12 cellular contexts compared by ENCODE assay signal in genomic region chr16:85014311-85014710, GRCh38.
"Had no signal": no experiment of that assay in that cellular context is flagged by ENCODE, and none has a peak within 500 bp of the region (broad histone marks: within the 10 kb centered on the region; RNA-seq: fewer than 3 reads in every experiment).

No MANE protein-coding gene starts in this region.

- H3K9me3 ChIP-seq: adrenal gland, sigmoid colon, thoracic aorta had no signal

- H3K36me3 ChIP-seq: adrenal gland, sigmoid colon, thoracic aorta, WERI-Rb-1 had no signal

- H3K27me3 ChIP-seq: adrenal gland, sigmoid colon had no signal

- H3K4me3 ChIP-seq: adrenal gland, sigmoid colon, thoracic aorta had no signal

- H3K27ac ChIP-seq: adrenal gland, sigmoid colon, thoracic aorta, WERI-Rb-1 had no signal

- ATAC-seq: activated CD4-positive, alpha-beta T cell treated with anti-CD3 and anti-CD28 coated beads for 36 hours; activated CD8-positive, alpha-beta memory T cell treated with anti-CD3 and anti-CD28 coated beads, Interleukin-2, amount 10 ng/mL, durations not matched to agents 7 days and 5 days; esophagus mucosa had no signal

- DNase-seq: activated CD4-positive, alpha-beta memory T cell treated with anti-CD3 and anti-CD28 coated beads for 36 hours; activated CD4-positive, alpha-beta T cell treated with anti-CD3 and anti-CD28 coated beads for 36 hours; activated CD8-positive, alpha-beta memory T cell treated with anti-CD3 and anti-CD28 coated beads, Interleukin-2, amount 10 ng/mL, durations not matched to agents 7 days and 5 days; activated naive CD4-positive, alpha-beta T cell treated with anti-CD3 and anti-CD28 coated beads, Interleukin-2, amount 50 U/mL, for 16 hours; activated T-cell treated with anti-CD3 and anti-CD28 coated beads, Interleukin-2, amount 50 U/mL, for 1 hour; adrenal gland; mesenchymal stem cell; sigmoid colon; stimulated activated CD4-positive, alpha-beta T cell treated with anti-CD3 and anti-CD28 coated beads, Interleukin-2, amount 100 ng/mL, for 24 hours; WERI-Rb-1 had no signal
